Comparison of ENCODE assay signal across 1 cellular context in genomic region chr17:17900615-17901520, GRCh38.
A peak's percentile ranks its signal among the peaks of the same experiment; 100 is the strongest.
TF ChIP-seq lines count a peak whose summit lies in the region.

No MANE protein-coding gene starts in this region.

TF ChIP-seq in HepG2, 621 proteins besides CTCF, POLR2A, EP300 and RAD21 (continued from another document and continues in another):
- no peak for TF ChIP-seq KIAA2018 (CRISPR knock-in tag; IDR thresholded peaks at IDR 0.05; ENCODE audit: borderline replicate concordance)
- TF ChIP-seq IKZF4 (CRISPR knock-in tag; IDR thresholded peaks at IDR 0.05; ENCODE audit: borderline replicate concordance, low read depth, not compliant biosample characterization) = no peak
- TF ChIP-seq MIER3 (CRISPR knock-in tag; IDR thresholded peaks at IDR 0.05; ENCODE audit: borderline replicate concordance) = no peak
- TF ChIP-seq GFI1 (CRISPR knock-in tag; IDR thresholded peaks at IDR 0.05; ENCODE audit: borderline replicate concordance) = peak; percentile 76
- TF ChIP-seq TFE3 (CRISPR knock-in tag; IDR thresholded peaks at IDR 0.05) = no peak
- no peak for TF ChIP-seq ZSCAN22 (CRISPR knock-in tag; IDR thresholded peaks at IDR 0.05)
- TF ChIP-seq MED1 (CRISPR knock-in tag; IDR thresholded peaks at IDR 0.05) = peak; percentile 81
- peak; percentile 73 for TF ChIP-seq ELF3 (CRISPR knock-in tag; IDR thresholded peaks at IDR 0.05)
- 0 out of 2 replicates have a peak, but pooled peaks have one; percentile 10 for TF ChIP-seq DPF2 (CRISPR knock-in tag; IDR thresholded peaks at IDR 0.05; ENCODE audit: borderline replicate concordance, low read depth)
- no peak for TF ChIP-seq POGK (CRISPR knock-in tag; conservative IDR thresholded peaks at IDR 0.05)
- TF ChIP-seq REST (IDR thresholded peaks at IDR 0.05; ENCODE audit: borderline replicate concordance in 1 of 2, low read depth in 1 of 2, low read length in 2 of 2) = no peak
- peak; percentile 65; the same call in 1 of the 2 replicates for TF ChIP-seq TFAP4 (IDR thresholded peaks at IDR 0.05; ENCODE audit: borderline replicate concordance, low read depth)
- no peak for TF ChIP-seq ETV6 (CRISPR knock-in tag; conservative IDR thresholded peaks at IDR 0.05)
- TF ChIP-seq ZMAT5 (CRISPR knock-in tag; IDR thresholded peaks at IDR 0.05; ENCODE audit: borderline replicate concordance, low read depth) = no peak
- TF ChIP-seq ELF1 (CRISPR knock-in tag; IDR thresholded peaks at IDR 0.05) = peak; percentile 51; the same call in 1 of the 2 replicates
- peak; percentile 78 for TF ChIP-seq SRF (IDR thresholded peaks at IDR 0.05; ENCODE audit: low read depth, low read length)
- TF ChIP-seq NFAT5 (CRISPR knock-in tag; IDR thresholded peaks at IDR 0.05) = 0 out of 2 replicates have a peak, but pooled peaks have one; percentile 24
- TF ChIP-seq KDM2A (CRISPR knock-in tag; IDR thresholded peaks at IDR 0.05; ENCODE audit: borderline replicate concordance, low read depth) = peak; percentile 41; the same call in 1 of the 2 replicates
- peak; percentile 53; the same call in 1 of the 2 replicates for TF ChIP-seq CBFB (CRISPR knock-in tag; IDR thresholded peaks at IDR 0.05)
- TF ChIP-seq HOXA3 (CRISPR knock-in tag; IDR thresholded peaks at IDR 0.05) = peak; percentile 14; the same call in 1 of the 2 replicates
- TF ChIP-seq CEBPG (CRISPR knock-in tag; IDR thresholded peaks at IDR 0.05) = peak; percentile 89
- no peak for TF ChIP-seq ZNF660 (CRISPR knock-in tag; IDR thresholded peaks at IDR 0.05; ENCODE audit: borderline replicate concordance, low read depth)
- TF ChIP-seq AHR (CRISPR knock-in tag; IDR thresholded peaks at IDR 0.05) = no peak
- no peak for TF ChIP-seq RARG (CRISPR knock-in tag; IDR thresholded peaks at IDR 0.05; ENCODE audit: low read depth)
- peak; percentile 18; the same call in 1 of the 2 replicates for TF ChIP-seq ZNF263 (CRISPR knock-in tag; IDR thresholded peaks at IDR 0.05)
- peak; percentile 71; the same call in 1 of the 2 replicates for TF ChIP-seq ZBTB7B (CRISPR knock-in tag; IDR thresholded peaks at IDR 0.05)
- peak; percentile 79; the same call in 1 of the 2 replicates for TF ChIP-seq ZNF710 (CRISPR knock-in tag; IDR thresholded peaks at IDR 0.05; ENCODE audit: borderline replicate concordance)
- no peak for TF ChIP-seq U2AF1 (optimal IDR thresholded peaks at IDR 0.05; ENCODE audit: low read depth, low read length)
- no peak for TF ChIP-seq SOX6 (IDR thresholded peaks at IDR 0.05)
- peak; percentile 82 for TF ChIP-seq SOX6 (CRISPR knock-in tag; IDR thresholded peaks at IDR 0.05)
